In the genomic region with DNA sequence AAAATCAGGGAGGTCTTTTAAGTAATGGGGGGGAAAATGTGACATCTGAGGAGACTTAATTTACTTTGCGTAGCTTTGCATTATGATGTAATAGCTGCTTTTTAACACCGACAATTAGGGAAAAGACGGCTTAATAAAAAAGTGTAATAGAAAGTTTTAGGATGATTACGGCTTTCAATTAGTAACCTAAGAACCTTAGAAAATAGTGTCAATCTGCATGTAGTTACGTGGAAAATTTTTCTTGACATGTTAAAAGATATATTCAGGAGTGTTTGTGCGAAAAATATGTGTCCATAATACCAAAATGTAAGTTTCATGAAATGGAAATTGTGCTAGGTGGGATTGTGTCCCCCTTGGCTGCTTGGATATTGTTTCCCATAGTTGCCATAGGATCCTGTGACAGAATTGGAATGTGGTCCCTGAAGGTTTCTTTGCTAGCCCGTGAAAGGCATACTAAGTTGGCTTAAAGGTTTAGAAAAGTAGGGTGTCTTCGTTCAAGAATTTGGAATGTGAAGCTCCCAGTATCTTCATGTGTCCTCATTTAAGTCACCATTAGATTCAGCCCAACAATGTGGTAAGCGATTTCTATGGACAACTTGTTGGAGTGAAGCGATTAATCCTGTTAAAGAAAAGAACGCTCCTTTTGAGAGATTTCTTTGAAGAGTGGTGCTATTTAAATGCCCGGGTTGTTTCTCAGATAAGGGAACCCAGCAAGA, we compare ENCODE assay signal across 1 cellular context.
TF ChIP-seq lines count a peak whose summit lies in the region.

No MANE protein-coding gene starts in this region.

TF ChIP-seq in K562, 482 proteins besides CTCF, POLR2A, EP300 and RAD21 (continued from another document):
- TF ChIP-seq, protein P1, sequence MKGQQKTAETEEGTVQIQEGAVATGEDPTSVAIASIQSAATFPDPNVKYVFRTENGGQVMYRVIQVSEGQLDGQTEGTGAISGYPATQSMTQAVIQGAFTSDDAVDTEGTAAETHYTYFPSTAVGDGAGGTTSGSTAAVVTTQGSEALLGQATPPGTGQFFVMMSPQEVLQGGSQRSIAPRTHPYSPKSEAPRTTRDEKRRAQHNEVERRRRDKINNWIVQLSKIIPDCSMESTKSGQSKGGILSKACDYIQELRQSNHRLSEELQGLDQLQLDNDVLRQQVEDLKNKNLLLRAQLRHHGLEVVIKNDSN (CRISPR knock-in tag; IDR thresholded peaks at IDR 0.05) = no peak
- no peak for TF ChIP-seq RBM25 (IDR thresholded peaks at IDR 0.05; ENCODE audit: low read depth, low read length, severe bottlenecking)
- TF ChIP-seq, protein P2, sequence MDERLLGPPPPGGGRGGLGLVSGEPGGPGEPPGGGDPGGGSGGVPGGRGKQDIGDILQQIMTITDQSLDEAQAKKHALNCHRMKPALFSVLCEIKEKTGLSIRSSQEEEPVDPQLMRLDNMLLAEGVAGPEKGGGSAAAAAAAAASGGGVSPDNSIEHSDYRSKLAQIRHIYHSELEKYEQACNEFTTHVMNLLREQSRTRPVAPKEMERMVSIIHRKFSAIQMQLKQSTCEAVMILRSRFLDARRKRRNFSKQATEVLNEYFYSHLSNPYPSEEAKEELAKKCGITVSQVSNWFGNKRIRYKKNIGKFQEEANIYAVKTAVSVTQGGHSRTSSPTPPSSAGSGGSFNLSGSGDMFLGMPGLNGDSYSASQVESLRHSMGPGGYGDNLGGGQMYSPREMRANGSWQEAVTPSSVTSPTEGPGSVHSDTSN (CRISPR knock-in tag; IDR thresholded peaks at IDR 0.05; ENCODE audit: low read depth) = no peak
- TF ChIP-seq, protein P2 (tag; conservative IDR thresholded peaks at IDR 0.05; ENCODE audit: low read depth) = no peak
- no peak for TF ChIP-seq GABPB1 (CRISPR knock-in tag; IDR thresholded peaks at IDR 0.05)
- TF ChIP-seq, protein P3, sequence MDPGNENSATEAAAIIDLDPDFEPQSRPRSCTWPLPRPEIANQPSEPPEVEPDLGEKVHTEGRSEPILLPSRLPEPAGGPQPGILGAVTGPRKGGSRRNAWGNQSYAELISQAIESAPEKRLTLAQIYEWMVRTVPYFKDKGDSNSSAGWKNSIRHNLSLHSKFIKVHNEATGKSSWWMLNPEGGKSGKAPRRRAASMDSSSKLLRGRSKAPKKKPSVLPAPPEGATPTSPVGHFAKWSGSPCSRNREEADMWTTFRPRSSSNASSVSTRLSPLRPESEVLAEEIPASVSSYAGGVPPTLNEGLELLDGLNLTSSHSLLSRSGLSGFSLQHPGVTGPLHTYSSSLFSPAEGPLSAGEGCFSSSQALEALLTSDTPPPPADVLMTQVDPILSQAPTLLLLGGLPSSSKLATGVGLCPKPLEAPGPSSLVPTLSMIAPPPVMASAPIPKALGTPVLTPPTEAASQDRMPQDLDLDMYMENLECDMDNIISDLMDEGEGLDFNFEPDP (CRISPR knock-in tag; IDR thresholded peaks at IDR 0.05) = no peak
- no peak for TF ChIP-seq COPS2 (conservative IDR thresholded peaks at IDR 0.05)
- no peak for TF ChIP-seq MEIS2 (IDR thresholded peaks at IDR 0.05; ENCODE audit: partially characterized antibody)
- TF ChIP-seq FOXK2 (conservative IDR thresholded peaks at IDR 0.05 in 1 of 2, IDR thresholded peaks at IDR 0.05 in 1 of 2; ENCODE audit: low read depth in 2 of 2) = no peak
